ENCODE assay signal across 27 cellular contexts in the genomic region with DNA sequence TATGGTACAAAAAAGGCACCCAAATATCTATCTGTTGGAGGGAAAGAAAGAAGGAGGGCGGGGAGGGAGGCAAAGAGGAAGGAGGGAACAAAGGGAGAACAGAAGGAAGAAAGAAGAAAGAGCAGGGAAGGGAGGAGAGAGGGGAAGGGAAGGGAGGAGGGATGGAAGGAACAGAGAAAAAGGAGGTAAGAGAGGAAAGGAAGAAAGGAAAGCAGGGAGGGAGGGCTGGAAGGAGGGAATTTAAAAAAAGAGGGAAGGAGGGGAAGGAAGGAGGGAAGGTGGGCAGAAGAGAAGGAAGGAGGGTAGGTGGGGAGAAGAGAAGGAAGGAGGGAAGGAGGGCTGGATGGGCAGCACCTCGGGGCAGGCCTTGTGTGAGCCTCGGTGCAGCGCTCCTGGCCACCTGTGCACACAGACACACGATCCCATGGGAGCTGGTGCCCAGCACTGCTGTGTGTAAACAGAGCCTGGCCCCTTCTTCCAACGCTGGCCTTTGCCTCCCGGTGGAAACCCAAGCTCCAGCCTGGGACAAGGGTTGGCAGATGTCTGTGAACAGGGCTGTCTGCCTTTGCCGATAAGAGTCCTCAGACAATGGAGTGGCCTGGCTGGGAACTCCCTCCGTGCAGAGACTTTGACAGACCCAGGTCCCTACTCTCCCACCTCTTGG. TPM values are rescaled to one million over a fixed set of nuclear protein-coding genes. Genes with fewer than 3 reads are reported as not detected.
DNase-seq lines count a peak whose midpoint lies in the region; TF ChIP-seq lines count a peak whose summit lies in the region.
"Had no signal": no experiment of that assay in that cellular context is flagged by ENCODE, and none has a peak within 500 bp of the region (broad histone marks: within the 10 kb centered on the region; RNA-seq: fewer than 3 reads in every experiment).

No MANE protein-coding gene starts in this region.

- intact Hi-C loops in colonic mucosa (cut with DNase I) = no loop called here

- no peak overlapping the region for H2AK5ac ChIP-seq in neuronal stem cell (ENCODE audit: low read depth, low read length)

- no peak overlapping the region for H2AFZ ChIP-seq in neuronal stem cell (ENCODE audit: low read length)
- H2AFZ ChIP-seq: parathyroid adenoma had no signal

- no CpG with 5 or more reads among the region's 9 CpGs for whole genome bisulfite sequencing in neuronal stem cell (ENCODE audit: extremely low coverage in 2 of 2, insufficient read length in 2 of 2, insufficient replicate concordance in 1 of 2), 2 donors

- H3K18ac ChIP-seq in neuronal stem cell (ENCODE audit: low read length) = peak overlapping the region; percentile 82

- no peak overlapping the region for H2BK12ac ChIP-seq in neuronal stem cell (ENCODE audit: low read length)

- H3K4me3 ChIP-seq in neuronal stem cell (ENCODE audit: low read length in 2 of 2) (no peak overlapping the region), colonic mucosa (no peak overlapping the region)
- H3K4me3 ChIP-seq: A549, adrenal gland, thoracic aorta, vagina had no signal

- H3K4ac ChIP-seq in neuronal stem cell (ENCODE audit: low read length) = peak overlapping the region; percentile 28

- H3K27ac ChIP-seq in neuronal stem cell (replicated peaks; ENCODE audit: low read length) (no peak overlapping the region), colonic mucosa (no peak overlapping the region)
- H3K27ac ChIP-seq: A549, adrenal gland, parathyroid adenoma, thoracic aorta, vagina, VCaP had no signal

- peak; percentile 2 for DNase-seq in NCI-H2171 treated with DMSO at 0.1 percent for 48 hours (lab: John Stamatoyannopoulos, UW)
- no peak for DNase-seq in NCI-H2171 (lab: John Stamatoyannopoulos, UW)
- DNase-seq in NCI-H1092 treated with DMSO at 0.1 percent for 48 hours (lab: John Stamatoyannopoulos, UW) = peak; percentile 93
- DNase-seq in SHP77 treated with DMSO at 0.1 percent for 48 hours (lab: John Stamatoyannopoulos, UW) = peak; percentile 76
- DNase-seq in neuronal stem cell (ENCODE audit: low spot score) = no peak
- DNase-seq in colonic mucosa = no peak
- DNase-seq in cortex of kidney (lab: John Stamatoyannopoulos, UW) = no peak
- DNase-seq in foreskin melanocyte = no peak
- DNase-seq: activated CD4-positive, alpha-beta T cell treated with anti-CD3 and anti-CD28 coated beads, Interleukin-2, amount 10 ng/mL, durations not matched to agents 7 days and 5 days; activated naive CD4-positive, alpha-beta T cell; activated T-cell treated with anti-CD3 and anti-CD28 coated beads, Interleukin-2, amount 50 U/mL, for 48 hours; adrenal gland; effector memory CD4-positive, alpha-beta T cell; erythroblast; naive B cell; NCI-H2227 treated with DMSO at 0.1 percent for 48 hours; SK-N-SH; stimulated activated naive CD4-positive, alpha-beta T cell treated with Interleukin-2 at 50 U/mL for 16 hours had no signal

- H2BK5ac ChIP-seq in neuronal stem cell (ENCODE audit: low read length) = peak overlapping the region; percentile 55

- H3K79me1 ChIP-seq in neuronal stem cell (ENCODE audit: low read depth, low read length) = no peaks in the 10 kb centered on the region

- H4K91ac ChIP-seq in neuronal stem cell (ENCODE audit: low read depth, low read length, poor library complexity) = no peak overlapping the region

- peak overlapping the region; percentile 69 for H2BK15ac ChIP-seq in neuronal stem cell (ENCODE audit: low read length)

- no peak overlapping the region for H3K9ac ChIP-seq in neuronal stem cell (ENCODE audit: low read depth, low read length, poor library complexity)
- H3K9ac ChIP-seq in colonic mucosa (ENCODE audit: low read depth in 2 of 2, low read length in 2 of 2) = no peak overlapping the region
- H3K9ac ChIP-seq: parathyroid adenoma, SK-N-SH had no signal

- no peak overlapping the region for H4K8ac ChIP-seq in neuronal stem cell (ENCODE audit: low read depth, low read length)

- H3K23ac ChIP-seq in neuronal stem cell (ENCODE audit: low read depth, low read length, poor library complexity) = peak overlapping the region; percentile 39

- H3K4me2 ChIP-seq in neuronal stem cell (ENCODE audit: insufficient read depth, low read length, poor library complexity, severe bottlenecking) = no peak overlapping the region
- H3K4me2 ChIP-seq: A549, SK-N-SH had no signal

- H3K4me1 ChIP-seq in neuronal stem cell (ENCODE audit: control insufficient read depth in 2 of 2, insufficient read depth in 1 of 2, low read depth in 1 of 2, low read length in 2 of 2) (peaks cover 0 to 2% of the 10 kb centered on the region in 2 donors), colonic mucosa (no peaks in the 10 kb centered on the region)
- H3K4me1 ChIP-seq: A549, adrenal gland, parathyroid adenoma, vagina had no signal

- TF ChIP-seq CTCF in colonic mucosa (IDR thresholded peaks at IDR 0.05) = no peak

- H2BK120ac ChIP-seq in neuronal stem cell (ENCODE audit: low read depth, low read length) = no peak overlapping the region

- no peak overlapping the region for H3K14ac ChIP-seq in neuronal stem cell (ENCODE audit: low read length)

- no peaks in the 10 kb centered on the region for H3K27me3 ChIP-seq in neuronal stem cell (ENCODE audit: control insufficient read depth in 3 of 3, insufficient read depth in 3 of 3, low read depth in 1 of 3, low read length in 3 of 3)
- no peaks in the 10 kb centered on the region for H3K27me3 ChIP-seq in colonic mucosa
- H3K27me3 ChIP-seq: adrenal gland, vagina had no signal

- no peaks in the 10 kb centered on the region for H3K36me3 ChIP-seq in neuronal stem cell (replicated peaks in 1 of 2; ENCODE audit: control insufficient read depth in 2 of 2, insufficient read depth in 2 of 2, low read length in 2 of 2)
- H3K36me3 ChIP-seq in colonic mucosa = no peaks in the 10 kb centered on the region
- H3K36me3 ChIP-seq: adrenal gland, thoracic aorta, vagina had no signal

- peaks cover 0 to 2% of the 10 kb centered on the region in 2 donors for H3K9me3 ChIP-seq in neuronal stem cell (replicated peaks in 1 of 2; ENCODE audit: control insufficient read depth in 2 of 2, insufficient read depth in 1 of 2, low read depth in 1 of 2, low read length in 2 of 2)
- H3K9me3 ChIP-seq in colonic mucosa = no peaks in the 10 kb centered on the region
- H3K9me3 ChIP-seq: adrenal gland, SK-N-SH, thoracic aorta, vagina had no signal

RNA-seq across cellular contexts. Expression of a gene that starts 23.2 kb away (rescaled TPM):
- polyA plus RNA-seq in neuronal stem cell (2013, experiment 1 of 2) = 0.26 TPM
- polyA plus RNA-seq in neuronal stem cell (2013, experiment 2 of 2) = 0.36 TPM
- under 1 TPM in 1 of 2 donors, not detected in 1; 0.10 TPM for total RNA-seq in colonic mucosa
- total RNA-seq: Daoy, H4, left lobe of liver, M059J had no signal

Comparison
In these comparisons a context has a peak if more than half of its experiments do, and no peak if none do; other contexts are left out.
1. DNase-seq: peak in NCI-H2171 treated with DMSO at 0.1 percent for 48 hours (single experiment), NCI-H1092 treated with DMSO at 0.1 percent for 48 hours (single experiment) and SHP77 treated with DMSO at 0.1 percent for 48 hours (single experiment); none in NCI-H2171 (single experiment), neuronal stem cell (single experiment), colonic mucosa (single experiment), cortex of kidney (single experiment) and foreskin melanocyte (single experiment).